1 cellular context compared by ENCODE assay signal in genomic region chr12:9605490-9605889, GRCh38.
TF ChIP-seq lines count a peak whose summit lies in the region.

No MANE protein-coding gene starts in this region.

TF ChIP-seq in GM12878, 131 proteins besides CTCF, POLR2A, EP300 and RAD21:
- TF ChIP-seq NRF1 (conservative IDR thresholded peaks at IDR 0.05; ENCODE audit: low read depth, low read length) (no peak), TAF1 (IDR thresholded peaks at IDR 0.05; ENCODE audit: borderline replicate concordance, low read depth, low read length) (no peak), ZNF384 (IDR thresholded peaks at IDR 0.05; ENCODE audit: borderline replicate concordance, low read depth, low read length) (no peak)
